ENCODE assay signal across 28 cellular contexts in the genomic region with DNA sequence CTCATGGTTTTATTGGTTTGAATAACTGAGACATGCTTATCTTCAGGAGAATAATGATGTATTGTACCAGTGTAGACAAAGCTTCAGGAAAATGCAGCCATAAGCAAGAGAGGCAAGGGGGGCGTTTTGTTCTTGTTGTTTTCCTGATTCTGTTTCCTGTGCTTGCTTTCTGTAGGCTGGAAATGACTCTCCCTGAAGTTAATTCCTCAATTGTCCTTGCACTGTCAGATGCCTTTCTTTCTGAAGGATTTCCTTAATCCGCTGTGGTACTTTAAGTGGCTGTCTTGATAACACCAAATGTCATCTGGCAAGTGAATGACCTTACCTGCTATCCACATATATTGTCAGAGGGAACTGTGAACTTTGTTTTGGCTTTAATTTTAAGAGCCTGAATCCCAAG.
DNase-seq lines count a peak whose midpoint lies in the region; TF ChIP-seq lines count a peak whose summit lies in the region.
"Had no signal": no experiment of that assay in that cellular context is flagged by ENCODE, and none has a peak within 500 bp of the region (broad histone marks: within the 10 kb centered on the region; RNA-seq: fewer than 3 reads in every experiment).

No MANE protein-coding gene starts in this region.

- no peak overlapping the region for H3K18ac ChIP-seq in neuronal stem cell (ENCODE audit: low read length)

- no peak overlapping the region for H2BK120ac ChIP-seq in neuronal stem cell (ENCODE audit: low read depth, low read length)

- H3K27me3 ChIP-seq in neuronal stem cell (ENCODE audit: control insufficient read depth in 3 of 3, insufficient read depth in 3 of 3, low read depth in 1 of 3, low read length in 3 of 3) = peaks cover 0 to 11% (median 0%) of the 10 kb centered on the region in 3 experiments
- H3K27me3 ChIP-seq: SJCRH30 had no signal

- no peak overlapping the region for H3K27ac ChIP-seq in neuronal stem cell (replicated peaks; ENCODE audit: low read length)
- H3K27ac ChIP-seq: C4-2B, GM23248, KMS-11, PC-9, SJCRH30 had no signal

- no peak overlapping the region for H4K91ac ChIP-seq in neuronal stem cell (ENCODE audit: low read depth, low read length, poor library complexity)

- peaks cover 13 to 18% of the 10 kb centered on the region in 2 donors for H3K4me1 ChIP-seq in neuronal stem cell (ENCODE audit: control insufficient read depth in 2 of 2, insufficient read depth in 1 of 2, low read depth in 1 of 2, low read length in 2 of 2)
- H3K4me1 ChIP-seq: SJCRH30 had no signal

- peak overlapping the region; percentile 93 for H3K27ac Mint-ChIP-seq in endothelial cell (ENCODE audit: unreplicated experiment)
- H3K27ac Mint-ChIP-seq: B cell; CD8-positive, alpha-beta T cell; IgD-negative memory B cell had no signal

- no peak for TF ChIP-seq CTCF in endothelial cell (IDR thresholded peaks at IDR 0.05; ENCODE audit: unreplicated experiment)

- no peaks in the 10 kb centered on the region for H3K36me3 Mint-ChIP-seq in endothelial cell (ENCODE audit: low read depth, unreplicated experiment)
- H3K36me3 Mint-ChIP-seq: CD8-positive, alpha-beta T cell; IgD-negative memory B cell had no signal

- H3K36me3 ChIP-seq in neuronal stem cell (replicated peaks in 1 of 2; ENCODE audit: control insufficient read depth in 2 of 2, insufficient read depth in 2 of 2, low read length in 2 of 2) = no peaks in the 10 kb centered on the region
- H3K36me3 ChIP-seq: SJCRH30 had no signal

- peak; percentile 81 for DNase-seq in NCI-H345 treated with DMSO at 0.1 percent for 48 hours (lab: John Stamatoyannopoulos, UW; ENCODE audit: unreplicated experiment)
- DNase-seq in NCI-H82 treated with DMSO at 0.1 percent for 48 hours (lab: John Stamatoyannopoulos, UW; ENCODE audit: unreplicated experiment) = peak; percentile 42
- DNase-seq in endothelial cell (ENCODE audit: low spot score) = no peak
- DNase-seq in neuronal stem cell (ENCODE audit: low spot score) = peak; percentile 71
- DNase-seq in effector CD8-positive, alpha-beta T cell (lab: John Stamatoyannopoulos, UW) = no peak
- DNase-seq in stimulated activated naive CD4-positive, alpha-beta T cell treated with Interleukin-2 at 50 U/mL for 16 hours (lab: John Stamatoyannopoulos, UW) = no peak
- DNase-seq in hepatic stellate cell (ENCODE audit: low spot score) = no peak
- DNase-seq: Caco-2; CD8-positive, alpha-beta T cell; DMS 273 treated with DMSO at 0.1 percent for 48 hours; DMS79; EL; GDM1; GM23248; H9; NCI-H1048; NCI-H1417; NCI-H1694; NCI-H2029 treated with DMSO at 0.1 percent for 48 hours; NCI-H2171 treated with DMSO at 0.1 percent for 48 hours; NCI-H446; PC-9; SJCRH30 had no signal

- no peak overlapping the region for H3K4me2 ChIP-seq in neuronal stem cell (ENCODE audit: insufficient read depth, low read length, poor library complexity, severe bottlenecking)
- H3K4me2 ChIP-seq: KMS-11, PC-9 had no signal

- no peaks in the 10 kb centered on the region for H3K79me1 ChIP-seq in neuronal stem cell (ENCODE audit: low read depth, low read length)

- H3K9me3 Mint-ChIP-seq in endothelial cell (ENCODE audit: unreplicated experiment) = no peaks in the 10 kb centered on the region
- H3K9me3 Mint-ChIP-seq: CD8-positive, alpha-beta T cell had no signal

- H2BK5ac ChIP-seq in neuronal stem cell (ENCODE audit: low read length) = no peak overlapping the region

- no peak overlapping the region for H3K4me3 Mint-ChIP-seq in endothelial cell (ENCODE audit: unreplicated experiment)
- H3K4me3 Mint-ChIP-seq: B cell; CD8-positive, alpha-beta T cell; H9; IgD-negative memory B cell had no signal

- no CpG with 5 or more reads among the region's 2 CpGs for WGBS in neuronal stem cell (ENCODE audit: extremely low coverage in 2 of 2, insufficient read length in 2 of 2, insufficient replicate concordance in 1 of 2), 2 donors

- H3K9me3 ChIP-seq in neuronal stem cell (replicated peaks in 1 of 2; ENCODE audit: control insufficient read depth in 2 of 2, insufficient read depth in 1 of 2, low read depth in 1 of 2, low read length in 2 of 2) = peaks cover 2 to 19% of the 10 kb centered on the region in 2 donors
- H3K9me3 ChIP-seq: Caco-2, SJCRH30 had no signal

- H2BK15ac ChIP-seq in neuronal stem cell (ENCODE audit: low read length) = no peak overlapping the region

- H2AFZ ChIP-seq in neuronal stem cell (ENCODE audit: low read length) = no peak overlapping the region
- H2AFZ ChIP-seq: GM23248, PC-9 had no signal

- H3K4me3 ChIP-seq in neuronal stem cell (ENCODE audit: low read length in 2 of 2) = no peak overlapping the region
- H3K4me3 ChIP-seq: GM12878, GM23248, PC-9, SJCRH30 had no signal

- no peak overlapping the region for H3K23ac ChIP-seq in neuronal stem cell (ENCODE audit: low read depth, low read length, poor library complexity)

- H2BK12ac ChIP-seq in neuronal stem cell (ENCODE audit: low read length) = no peak overlapping the region

- no peak overlapping the region for H2AK5ac ChIP-seq in neuronal stem cell (ENCODE audit: low read depth, low read length)

- no peak overlapping the region for H3K9ac ChIP-seq in neuronal stem cell (ENCODE audit: low read depth, low read length, poor library complexity)
- H3K9ac ChIP-seq: GM23248, KMS-11 had no signal

- H3K14ac ChIP-seq in neuronal stem cell (ENCODE audit: low read length) = no peak overlapping the region

- no peak overlapping the region for H4K8ac ChIP-seq in neuronal stem cell (ENCODE audit: low read depth, low read length)

- H3K4me1 Mint-ChIP-seq in endothelial cell (ENCODE audit: unreplicated experiment) = peaks cover 41% of the 10 kb centered on the region
- H3K4me1 Mint-ChIP-seq: B cell, IgD-negative memory B cell had no signal

- H3K4ac ChIP-seq in neuronal stem cell (ENCODE audit: low read length) = no peak overlapping the region

- no peaks in the 10 kb centered on the region for H3K27me3 Mint-ChIP-seq in endothelial cell (ENCODE audit: unreplicated experiment)
- H3K27me3 Mint-ChIP-seq: IgD-negative memory B cell had no signal

Comparison
In these comparisons a context has a peak if more than half of its experiments do, and no peak if none do; other contexts are left out.
1. DNase-seq: peak in NCI-H345 treated with DMSO at 0.1 percent for 48 hours (single experiment), NCI-H82 treated with DMSO at 0.1 percent for 48 hours (single experiment) and neuronal stem cell (single experiment); none in endothelial cell (single experiment), effector CD8-positive, alpha-beta T cell (single experiment), stimulated activated naive CD4-positive, alpha-beta T cell treated with Interleukin-2 at 50 U/mL for 16 hours (single experiment) and hepatic stellate cell (single experiment).